ENCODE assay signal across 20 cellular contexts in the genomic region with DNA sequence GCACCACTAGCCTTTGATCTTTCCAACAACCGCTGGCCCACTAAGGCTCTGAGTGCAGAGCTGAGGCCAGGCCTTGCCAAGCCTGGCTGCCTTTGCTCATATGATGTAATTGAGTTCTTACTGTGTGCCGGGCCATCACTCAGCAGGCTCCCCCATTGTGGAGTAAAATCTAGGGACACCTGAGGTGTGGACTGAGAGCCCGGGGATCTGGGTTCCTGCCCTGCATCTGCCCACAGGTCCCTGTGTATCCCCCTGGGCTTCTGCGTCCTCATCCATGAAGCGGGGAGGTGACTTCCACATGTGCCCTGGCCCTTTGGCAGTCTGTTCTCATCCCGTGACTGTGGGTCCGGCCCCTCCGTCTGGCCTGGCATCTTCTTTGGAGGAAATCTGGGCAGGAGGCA.
"Had no signal": no experiment of that assay in that cellular context is flagged by ENCODE, and none has a peak within 500 bp of the region (broad histone marks: within the 10 kb centered on the region; RNA-seq: fewer than 3 reads in every experiment).

No MANE protein-coding gene starts in this region.

- H3K4me1 ChIP-seq: right atrium auricular region had no signal

- H3K9me3 ChIP-seq: body of pancreas, right atrium auricular region had no signal

- H3K27me3 Mint-ChIP-seq: progenitor cell of endocrine pancreas; stimulated activated naive CD8-positive, alpha-beta T cell treated with anti-CD3 and anti-CD28 coated beads, Interleukin-15, Interleukin-2, amounts not matched to agents 100 ng/mL and 50 ng/mL, for 24 hours had no signal

- H3K9me3 Mint-ChIP-seq: activated naive CD4-positive, alpha-beta T cell treated with anti-CD3 and anti-CD28 coated beads for 36 hours; activated T-helper 17 cell treated with anti-CD3 and anti-CD28 coated beads, Interleukin-2, amount 50 U/mL, for 72 hours; natural killer cell; stimulated activated naive CD8-positive, alpha-beta T cell treated with anti-CD3 and anti-CD28 coated beads, Interleukin-15, Interleukin-2, amounts not matched to agents 100 ng/mL and 50 ng/mL, for 24 hours; T-helper 1 cell treated with Interleukin-12 subunit alpha and Interleukin-12 subunit beta and Interleukin-4 antibody, amounts not matched to agents 30 μg/mL and 1 μg/mL, for 36 hours had no signal

- H3K27me3 ChIP-seq: body of pancreas, dorsolateral prefrontal cortex, right atrium auricular region had no signal

- H3K27ac Mint-ChIP-seq: activated naive CD4-positive, alpha-beta T cell treated with anti-CD3 and anti-CD28 coated beads for 36 hours; activated T-helper 17 cell treated with anti-CD3 and anti-CD28 coated beads, Interleukin-2, amount 50 U/mL, for 72 hours; natural killer cell; progenitor cell of endocrine pancreas; stimulated activated naive CD8-positive, alpha-beta T cell treated with anti-CD3 and anti-CD28 coated beads, Interleukin-15, Interleukin-2, amounts not matched to agents 100 ng/mL and 50 ng/mL, for 24 hours; T-helper 1 cell treated with Interleukin-12 subunit alpha and Interleukin-12 subunit beta and Interleukin-4 antibody, amounts not matched to agents 30 μg/mL and 1 μg/mL, for 36 hours had no signal

- H3K4me3 ChIP-seq: body of pancreas, dorsolateral prefrontal cortex, right atrium auricular region, skin epidermis had no signal

- DNase-seq: activated CD4-positive, alpha-beta T cell treated with anti-CD3 and anti-CD28 coated beads for 1 hour; activated CD4-positive, alpha-beta T cell treated with anti-CD3 and anti-CD28 coated beads, Interleukin-2, amount 50 U/mL, for 4 hours; activated naive CD4-positive, alpha-beta T cell treated with anti-CD3 and anti-CD28 coated beads for 36 hours; activated T-cell treated with anti-CD3 and anti-CD28 coated beads for 4 hours; body of pancreas; foreskin fibroblast; left colon; mammary epithelial cell; natural killer cell; stimulated activated CD4-positive, alpha-beta T cell treated with anti-CD3 and anti-CD28 coated beads, Interleukin-15, amount 100 ng/mL, for 24 hours; stimulated activated CD4-positive, alpha-beta T cell treated with anti-CD3 and anti-CD28 coated beads, Interleukin-2, amount 100 ng/mL, for 48 hours; trophoblast cell had no signal

- H3K4me3 Mint-ChIP-seq: activated naive CD4-positive, alpha-beta T cell treated with anti-CD3 and anti-CD28 coated beads for 36 hours; activated T-helper 17 cell treated with anti-CD3 and anti-CD28 coated beads, Interleukin-2, amount 50 U/mL, for 72 hours; natural killer cell; stimulated activated naive CD8-positive, alpha-beta T cell treated with anti-CD3 and anti-CD28 coated beads, Interleukin-15, Interleukin-2, amounts not matched to agents 100 ng/mL and 50 ng/mL, for 24 hours; T-helper 1 cell treated with Interleukin-12 subunit alpha and Interleukin-12 subunit beta and Interleukin-4 antibody, amounts not matched to agents 30 μg/mL and 1 μg/mL, for 36 hours had no signal

- H3K4me1 Mint-ChIP-seq: activated T-helper 17 cell treated with anti-CD3 and anti-CD28 coated beads, Interleukin-2, amount 50 U/mL, for 72 hours; natural killer cell had no signal

- ATAC-seq: activated T-helper 17 cell treated with anti-CD3 and anti-CD28 coated beads, Interleukin-2, amount 50 U/mL, for 72 hours; body of pancreas; left colon; natural killer cell had no signal

- H3K27ac ChIP-seq: body of pancreas, epithelial cell of prostate, right atrium auricular region, skin epidermis had no signal

- H3K36me3 ChIP-seq: right atrium auricular region had no signal

- H3K36me3 Mint-ChIP-seq: natural killer cell had no signal
